ENCODE assay signal across 15 cellular contexts in genomic region chr2:231050018-231050901, GRCh38. TPM values are rescaled to one million over a fixed set of nuclear protein-coding genes. Genes with fewer than 3 reads are reported as not detected.
DNase-seq lines count a peak whose midpoint lies in the region; ATAC-seq and TF ChIP-seq lines count a peak whose summit lies in the region.
"Had no signal": no experiment of that assay in that cellular context is flagged by ENCODE, and none has a peak within 500 bp of the region (broad histone marks: within the 10 kb centered on the region; RNA-seq: fewer than 3 reads in every experiment).

No MANE protein-coding gene starts in this region.

- peak overlapping the region; percentile 49 for H3K4me3 ChIP-seq in rectal smooth muscle tissue (ENCODE audit: low read length)
- H3K4me3 ChIP-seq in smooth muscle cell, result no peak overlapping the region
- no peak overlapping the region for H3K4me3 ChIP-seq in thyroid gland (replicated peaks in 1 of 3)
- H3K4me3 ChIP-seq: heart right ventricle, vagina had no signal

- no peak for TF ChIP-seq CTCF in smooth muscle cell (IDR thresholded peaks at IDR 0.05; ENCODE audit: borderline replicate concordance, insufficient read depth, poor library complexity, severe bottlenecking)
- TF ChIP-seq CTCF in thyroid gland (IDR thresholded peaks at IDR 0.05), result no peak

- TF ChIP-seq POLR2A in thyroid gland (IDR thresholded peaks at IDR 0.05), result no peak

- H3K9me3 ChIP-seq in smooth muscle cell (replicated peaks; ENCODE audit: low read depth) (no peaks in the 10 kb centered on the region), thyroid gland (no peaks in the 10 kb centered on the region)
- H3K9me3 ChIP-seq: heart right ventricle, vagina had no signal

- 69% methylated on average over 9 of the region's 9 CpGs for WGBS in smooth muscle cell (ENCODE audit: low lambda C conversion rate)
- 57 to 63% methylated on average over 8 to 9 of the region's 9 CpGs for WGBS in thyroid gland, 2 donors

- DNase-seq in DMS53 (lab: John Stamatoyannopoulos, UW) (peak; percentile 83), amygdala (lab: John Stamatoyannopoulos, UW) (peak in 36 of 56 donors; percentile 15 to 74 (median 45)), left lobe of liver (ENCODE audit: low spot score) (peak; percentile 97), smooth muscle cell (lab: John Stamatoyannopoulos, UW; ENCODE audit: unreplicated experiment) (no peak), DMS79 treated with DMSO at 0.1 percent for 48 hours (lab: John Stamatoyannopoulos, UW) (no peak), NCI-H1048 (lab: John Stamatoyannopoulos, UW) (no peak), thyroid gland (no peak)
- DNase-seq: heart right ventricle, IMR-90, left ventricle myocardium superior, NCI-H1417 treated with DMSO at 0.1 percent for 48 hours, NCI-H446 treated with DMSO at 0.1 percent for 48 hours, SW 1271 had no signal

- H2AFZ ChIP-seq in smooth muscle cell (ENCODE audit: low read depth), result no peak overlapping the region

- intact Hi-C loops in thyroid gland (cut with DNase I), result no loop called here

- H3K36me3 ChIP-seq in rectal smooth muscle tissue (ENCODE audit: control insufficient read depth, insufficient read depth, low read length) (no peaks in the 10 kb centered on the region), smooth muscle cell (ENCODE audit: low read depth) (no peaks in the 10 kb centered on the region), thyroid gland (no peaks in the 10 kb centered on the region)
- H3K36me3 ChIP-seq: heart right ventricle, vagina had no signal

- H3K4me2 ChIP-seq in smooth muscle cell, result no peak overlapping the region

- H3K9ac ChIP-seq in rectal smooth muscle tissue (ENCODE audit: low read length) (no peak overlapping the region), smooth muscle cell (ENCODE audit: low read depth) (no peak overlapping the region)

- H3F3A ChIP-seq in smooth muscle cell (ENCODE audit: low read depth), result no peaks in the 10 kb centered on the region

- H4K20me1 ChIP-seq in smooth muscle cell (ENCODE audit: low read depth), result no peaks in the 10 kb centered on the region

- H3K27me3 ChIP-seq in rectal smooth muscle tissue (ENCODE audit: control insufficient read depth, insufficient read depth, low read length) (no peaks in the 10 kb centered on the region), smooth muscle cell (ENCODE audit: low read depth) (no peaks in the 10 kb centered on the region), thyroid gland (no peaks in the 10 kb centered on the region)
- H3K27me3 ChIP-seq: vagina had no signal

- peak; percentile 65 for ATAC-seq in left lobe of liver
- ATAC-seq: heart right ventricle, left ventricle myocardium superior had no signal

- H3K27ac ChIP-seq in rectal smooth muscle tissue (ENCODE audit: low read depth, low read length) (no peak overlapping the region), smooth muscle cell (ENCODE audit: low read depth) (no peak overlapping the region), thyroid gland (no peak overlapping the region)
- H3K27ac ChIP-seq: heart right ventricle, vagina had no signal

- H3K4me1 ChIP-seq in rectal smooth muscle tissue (ENCODE audit: control insufficient read depth, insufficient read depth, low read length), result peaks cover 4% of the 10 kb centered on the region
- peaks cover 5% of the 10 kb centered on the region for H3K4me1 ChIP-seq in smooth muscle cell (ENCODE audit: low read depth)
- H3K4me1 ChIP-seq in thyroid gland, result peaks cover 0 to 7% of the 10 kb centered on the region in 2 donors

- no peaks in the 10 kb centered on the region for H3K79me2 ChIP-seq in smooth muscle cell (ENCODE audit: low read depth)

RNA-seq across cellular contexts. Expression of gene PSMD1, which starts 6.4 kb away (rescaled TPM):
- total RNA-seq in left lobe of liver (41.3 TPM), smooth muscle cell (88.8 and 95.7 TPM in 2 replicates), thyroid gland (10 to 100 TPM; 60.2 to 98.7 (median 78.4) TPM)
- 95.4 and 99.7 TPM in 2 replicates for polyA plus RNA-seq in smooth muscle cell

RNA-seq across cellular contexts. Expression of gene C2orf72, which starts 12.9 kb away (rescaled TPM):
- total RNA-seq in left lobe of liver (125 TPM), smooth muscle cell (0.40 and 1.2 TPM in 2 replicates), thyroid gland (under 1 TPM in 1 of 4 donors, not detected in 3; 0.50 TPM)
- polyA plus RNA-seq in smooth muscle cell, result 0.48 and 1.1 TPM in 2 replicates
- polyA plus RNA-seq: heart right ventricle had no signal

RNA-seq across cellular contexts. Expression of gene SPATA3, which starts 54.3 kb away (rescaled TPM):
- not detected for total RNA-seq in left lobe of liver
- not detected in 2 replicates for total RNA-seq in smooth muscle cell
- polyA plus RNA-seq in smooth muscle cell, result not detected in 2 replicates
- under 1 TPM in 1 of 4 donors, not detected in 3; 0.54 TPM for total RNA-seq in thyroid gland
- total RNA-seq: heart right ventricle, IMR-90, left ventricle myocardium superior, vagina had no signal
- polyA plus RNA-seq: heart right ventricle, IMR-90 had no signal

Comparison
In these comparisons a context has a peak if more than half of its experiments do, and no peak if none do; other contexts are left out.
1. DNase-seq: peak in DMS53 (single experiment), amygdala (36 of 56) and left lobe of liver (single experiment); none in smooth muscle cell (single experiment), DMS79 treated with DMSO at 0.1 percent for 48 hours (single experiment), NCI-H1048 (single experiment) and thyroid gland (0 of 2).
2. RNA of gene C2orf72, which starts 12.9 kb away (total RNA-seq): 125 TPM in left lobe of liver (single experiment); 0.40 to 1.2 TPM in smooth muscle cell and 0.50 TPM in thyroid gland; every median in the first group is over 10 times any median in the second.